ENCODE assay signal across 9 cellular contexts in the genomic region with DNA sequence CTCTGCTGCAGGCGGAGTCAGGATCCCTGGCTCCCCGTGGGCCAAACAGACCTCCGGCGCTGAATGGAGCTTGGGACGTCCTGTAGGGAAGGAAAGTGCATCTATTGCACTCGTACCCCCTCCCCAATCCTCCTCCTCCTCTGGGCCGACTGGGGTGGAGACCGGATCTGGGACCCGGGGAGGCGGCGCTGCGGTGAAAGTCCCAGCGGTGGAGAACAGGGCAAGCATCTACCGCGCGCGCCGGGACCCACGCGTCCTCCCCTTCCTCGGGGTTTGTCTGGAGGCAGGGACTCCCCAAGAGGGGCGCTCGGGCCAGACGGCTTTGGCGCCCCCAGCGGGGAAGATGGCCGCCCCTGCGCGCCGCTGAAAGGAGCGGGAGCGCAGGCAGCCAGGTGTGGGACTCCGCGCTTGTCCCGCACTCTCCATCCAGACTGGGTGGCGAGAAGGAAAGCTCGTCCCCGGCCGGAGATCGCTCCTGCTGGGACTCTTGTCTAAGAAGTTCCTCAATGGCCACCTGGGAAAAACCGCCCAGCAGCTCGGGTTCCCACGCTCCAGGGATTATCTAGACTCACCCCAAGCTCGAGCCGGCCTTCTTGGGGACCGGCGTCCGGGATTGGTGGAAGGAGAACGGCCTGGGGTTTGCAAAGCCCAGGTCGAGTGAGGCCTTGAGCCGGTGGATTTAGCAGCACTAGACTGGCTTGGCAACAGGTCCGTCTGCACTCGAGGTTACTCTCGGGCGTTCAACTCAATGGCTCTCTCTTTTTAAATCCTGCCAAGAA. TPM values are rescaled to one million over a fixed set of nuclear protein-coding genes. Genes with fewer than 3 reads are reported as not detected.
DNase-seq lines count a peak whose midpoint lies in the region; ATAC-seq, FAIRE-seq and TF ChIP-seq lines count a peak whose summit lies in the region.
"Had no signal": no experiment of that assay in that cellular context is flagged by ENCODE, and none has a peak within 500 bp of the region (broad histone marks: within the 10 kb centered on the region; RNA-seq: fewer than 3 reads in every experiment).

No MANE protein-coding gene starts in this region.

- peak; percentile 15 for DNase-seq in NCI-H2029 (lab: John Stamatoyannopoulos, UW)
- no peak for DNase-seq in NCI-H2029 treated with DMSO at 0.1 percent for 48 hours (lab: John Stamatoyannopoulos, UW)
- peak in 1 of 2 experiments; percentile 13 for DNase-seq in SJCRH30
- peak; percentile 13 for DNase-seq in bronchial epithelial cell (ENCODE audit: low read depth)
- DNase-seq in inferior parietal cortex (ENCODE audit: extremely low spot score) = peak; percentile 32
- peak; percentile 36 for DNase-seq in small intestine

- H3K36me3 ChIP-seq in SJCRH30 (no peaks in the 10 kb centered on the region), bronchial epithelial cell (ENCODE audit: control insufficient read depth, insufficient read depth, low read length) (peaks cover 6% of the 10 kb centered on the region), small intestine (ENCODE audit: control insufficient read depth in 2 of 2, insufficient read depth in 2 of 2, low read length in 2 of 2) (no peaks in the 10 kb centered on the region)

- H3K4me1 ChIP-seq in SJCRH30 (peaks cover 1% of the 10 kb centered on the region; the same call in 1 of the 2 replicates), small intestine (ENCODE audit: control insufficient read depth in 2 of 2, insufficient read depth in 1 of 2, low read depth in 1 of 2, low read length in 1 of 2) (peaks cover 0 to 8% of the 10 kb centered on the region in 2 donors)

- FAIRE-seq in bronchial epithelial cell (lab: Jason Lieb, UNC) = no peak
- FAIRE-seq in small intestine (lab: Jason Lieb, UNC) = no peak
- FAIRE-seq: G401.6 had no signal

- H3K9me3 ChIP-seq in SJCRH30 (replicated peaks) (no peaks in the 10 kb centered on the region), small intestine (ENCODE audit: control insufficient read depth, low read depth) (no peaks in the 10 kb centered on the region)

- 1 to 2% (median 1%) methylated on average over 43 to 55 of the region's 55 CpGs for WGBS in small intestine, 3 donors

- ATAC-seq in HG03196 (IDR thresholded peaks at IDR 0.05; ENCODE audit: unreplicated experiment) (peak; percentile 17), HG03039 (IDR thresholded peaks at IDR 0.05; ENCODE audit: unreplicated experiment) (no peak)

- H3K27me3 ChIP-seq in SJCRH30 (no peaks in the 10 kb centered on the region), bronchial epithelial cell (ENCODE audit: control insufficient read depth, insufficient read depth, low read length) (no peaks in the 10 kb centered on the region), small intestine (ENCODE audit: control insufficient read depth in 2 of 2, insufficient read depth in 2 of 2, low read length in 2 of 2) (no peaks in the 10 kb centered on the region)

- H3K27ac ChIP-seq in SJCRH30 (no peak overlapping the region), small intestine (ENCODE audit: low read depth in 1 of 2, low read length in 1 of 2) (peak overlapping the region; percentile 45 to 89)

- peak; percentile 63 for TF ChIP-seq CTCF in bronchial epithelial cell (IDR thresholded peaks at IDR 0.05; ENCODE audit: insufficient read depth, low read length, severe bottlenecking)

- H3K4me3 ChIP-seq in SJCRH30 = peak overlapping the region; percentile 50
- peak overlapping the region; percentile 61 for H3K4me3 ChIP-seq in bronchial epithelial cell (ENCODE audit: low read depth, low read length)
- H3K4me3 ChIP-seq in small intestine (ENCODE audit: low read depth in 1 of 2, low read length in 2 of 2) = peak overlapping the region; percentile 40 to 44

RNA-seq across cellular contexts. Expression of a gene that starts 0.7 kb away (rescaled TPM):
- total RNA-seq in SJCRH30 (2014; rRNA removed; shearing (Covaris generic)) = 13.3 and 14.2 TPM in 2 replicates
- 15.2 and 34.2 TPM in 2 replicates for total RNA-seq in bronchial epithelial cell
- polyA plus RNA-seq in small intestine = 100 to 1,000 TPM in 1 of 3 donors, 1 to 10 TPM in 2; 2.4 to 147 (median 3.4) TPM

RNA-seq across cellular contexts. Expression of a gene that starts 12.0 kb away (rescaled TPM):
- total RNA-seq in SJCRH30 (2014; rRNA removed; shearing (Covaris generic)) = 94.6 and 105 TPM in 2 replicates
- 23.2 and 46.9 TPM in 2 replicates for total RNA-seq in bronchial epithelial cell
- polyA plus RNA-seq in small intestine = 10 to 100 TPM in 1 of 3 donors, under 1 TPM in 2; 0.45 to 15.9 (median 0.81) TPM

RNA-seq across cellular contexts. Expression of a gene that starts 36.1 kb away (rescaled TPM):
- 87.3 and 92.0 TPM in 2 replicates for total RNA-seq in SJCRH30 (2014; rRNA removed; shearing (Covaris generic))
- total RNA-seq in bronchial epithelial cell = 5.9 and 9.7 TPM in 2 replicates
- polyA plus RNA-seq in small intestine = 10 to 100 TPM in 1 of 3 donors, 1 to 10 TPM in 2; 5.8 to 32.1 (median 7.8) TPM

RNA-seq across cellular contexts. Expression of a gene that starts 36.4 kb away (rescaled TPM):
- 95.5 and 123 TPM in 2 replicates for total RNA-seq in SJCRH30 (2014; rRNA removed; shearing (Covaris generic))
- total RNA-seq in bronchial epithelial cell = 61.3 and 159 TPM in 2 replicates
- 100 to 1,000 TPM; 116 to 211 (median 174) TPM for polyA plus RNA-seq in small intestine
